In genomic region chr20:63537525-63538203, GRCh38 we compare ENCODE assay signal across 1 cellular context.
TF ChIP-seq lines count a peak whose summit lies in the region.

No MANE protein-coding gene starts in this region.

TF ChIP-seq in HepG2, 621 proteins besides CTCF, POLR2A, EP300 and RAD21 (continued from another document and continues in another):
- peak; percentile 61 for TF ChIP-seq E2F5 (CRISPR knock-in tag; conservative IDR thresholded peaks at IDR 0.05)
- TF ChIP-seq ZNF296 (CRISPR knock-in tag; conservative IDR thresholded peaks at IDR 0.05) = peak; percentile 96
- peak; percentile 36 for TF ChIP-seq TBL1XR1 (IDR thresholded peaks at IDR 0.05; ENCODE audit: borderline replicate concordance, low read length, partially characterized antibody)
- no peak for TF ChIP-seq MAFG (CRISPR knock-in tag; IDR thresholded peaks at IDR 0.05)
- no peak for TF ChIP-seq PTBP1 (IDR thresholded peaks at IDR 0.05; ENCODE audit: low read depth, low read length, poor library complexity, severe bottlenecking)
- 0 out of 2 replicates have a peak, but pooled peaks have one; percentile 79 for TF ChIP-seq SNAPC5 (CRISPR knock-in tag; IDR thresholded peaks at IDR 0.05; ENCODE audit: borderline replicate concordance)
- no peak for TF ChIP-seq SP2 (CRISPR knock-in tag; IDR thresholded peaks at IDR 0.05)
- peak; percentile 65 for TF ChIP-seq PHF5A (CRISPR knock-in tag; IDR thresholded peaks at IDR 0.05; ENCODE audit: low read depth, unreplicated experiment)
- TF ChIP-seq ZNF747 (CRISPR knock-in tag; IDR thresholded peaks at IDR 0.05; ENCODE audit: borderline replicate concordance) = no peak
- TF ChIP-seq ZNF260 (CRISPR knock-in tag; IDR thresholded peaks at IDR 0.05; ENCODE audit: borderline replicate concordance, low read depth) = no peak
- no peak for TF ChIP-seq ELF4 (CRISPR knock-in tag; IDR thresholded peaks at IDR 0.05; ENCODE audit: borderline replicate concordance)
- peak; percentile 87; the same call in 1 of the 2 replicates for TF ChIP-seq MED13 (CRISPR knock-in tag; IDR thresholded peaks at IDR 0.05)
- TF ChIP-seq POGK (CRISPR knock-in tag; conservative IDR thresholded peaks at IDR 0.05) = peak; percentile 98
- TF ChIP-seq ZBTB43 (CRISPR knock-in tag; conservative IDR thresholded peaks at IDR 0.05) = peak; percentile 88
- TF ChIP-seq NFIC (IDR thresholded peaks at IDR 0.05; ENCODE audit: low read length) = no peak
- TF ChIP-seq SETDB1 (CRISPR knock-in tag; IDR thresholded peaks at IDR 0.05; ENCODE audit: borderline replicate concordance) = no peak
- peak; percentile 84; the same call in 1 of the 2 replicates for TF ChIP-seq ZNF615 (CRISPR knock-in tag; IDR thresholded peaks at IDR 0.05; ENCODE audit: borderline replicate concordance)
- peak; percentile 78 for TF ChIP-seq HDAC2 (CRISPR knock-in tag; IDR thresholded peaks at IDR 0.05)
- TF ChIP-seq SMARCC2 (IDR thresholded peaks at IDR 0.05) = no peak
- no peak; the same call in 1 of the 2 replicates for TF ChIP-seq ZFP36L2 (CRISPR knock-in tag; IDR thresholded peaks at IDR 0.05)
- TF ChIP-seq ZNF766 (CRISPR knock-in tag; IDR thresholded peaks at IDR 0.05; ENCODE audit: borderline replicate concordance) = peak; percentile 86; the same call in 1 of the 2 replicates
- TF ChIP-seq ETV6 (CRISPR knock-in tag; conservative IDR thresholded peaks at IDR 0.05) = peak; percentile 98
- peak; percentile 64 for TF ChIP-seq ZBTB14 (CRISPR knock-in tag; IDR thresholded peaks at IDR 0.05)
- TF ChIP-seq REST (IDR thresholded peaks at IDR 0.05; ENCODE audit: borderline replicate concordance in 1 of 2, low read depth in 1 of 2, low read length in 2 of 2) = no peak
- TF ChIP-seq HNRNPUL1 (IDR thresholded peaks at IDR 0.05; ENCODE audit: low read depth, low read length) = no peak
- no peak for TF ChIP-seq PAF1 (CRISPR knock-in tag; IDR thresholded peaks at IDR 0.05)
- no peak for TF ChIP-seq CENPT (CRISPR knock-in tag; IDR thresholded peaks at IDR 0.05; ENCODE audit: low read depth)
- peak; percentile 89; the same call in 1 of the 2 replicates for TF ChIP-seq FUBP1 (CRISPR knock-in tag; IDR thresholded peaks at IDR 0.05; ENCODE audit: borderline replicate concordance)
- no peak for TF ChIP-seq ZNF441 (CRISPR knock-in tag; IDR thresholded peaks at IDR 0.05; ENCODE audit: borderline replicate concordance)
- TF ChIP-seq TRAFD1 (CRISPR knock-in tag; IDR thresholded peaks at IDR 0.05; ENCODE audit: borderline replicate concordance) = peak; percentile 89; the same call in 1 of the 2 replicates
- TF ChIP-seq ZFP1 (CRISPR knock-in tag; IDR thresholded peaks at IDR 0.05) = peak; percentile 38
- peak; percentile 89; the same call in 1 of the 2 replicates for TF ChIP-seq TFAP4 (IDR thresholded peaks at IDR 0.05; ENCODE audit: borderline replicate concordance, low read depth)
- 0 out of 2 replicates have a peak, but pooled peaks have one; percentile 23 for TF ChIP-seq KDM1A (CRISPR knock-in tag; IDR thresholded peaks at IDR 0.05)
- peak; percentile 77 for TF ChIP-seq RBFOX2 (IDR thresholded peaks at IDR 0.05; ENCODE audit: low read depth, low read length)
- TF ChIP-seq GTF2F1 (IDR thresholded peaks at IDR 0.05; ENCODE audit: low read length) = no peak
- TF ChIP-seq ZNF564 (CRISPR knock-in tag; IDR thresholded peaks at IDR 0.05) = peak; percentile 75; the same call in 1 of the 2 replicates
- peak; percentile 90 for TF ChIP-seq THAP11 (CRISPR knock-in tag; IDR thresholded peaks at IDR 0.05)
- TF ChIP-seq ZNF510 (CRISPR knock-in tag; IDR thresholded peaks at IDR 0.05; ENCODE audit: low read depth) = peak; percentile 30; the same call in 1 of the 2 replicates
- peak; percentile 75; the same call in 1 of the 2 replicates for TF ChIP-seq THAP9 (CRISPR knock-in tag; IDR thresholded peaks at IDR 0.05; ENCODE audit: borderline replicate concordance)
- TF ChIP-seq ZNF547 (CRISPR knock-in tag; IDR thresholded peaks at IDR 0.05) = peak; percentile 79; the same call in 1 of the 2 replicates
